ENCODE assay signal across 9 cellular contexts in the genomic region with DNA sequence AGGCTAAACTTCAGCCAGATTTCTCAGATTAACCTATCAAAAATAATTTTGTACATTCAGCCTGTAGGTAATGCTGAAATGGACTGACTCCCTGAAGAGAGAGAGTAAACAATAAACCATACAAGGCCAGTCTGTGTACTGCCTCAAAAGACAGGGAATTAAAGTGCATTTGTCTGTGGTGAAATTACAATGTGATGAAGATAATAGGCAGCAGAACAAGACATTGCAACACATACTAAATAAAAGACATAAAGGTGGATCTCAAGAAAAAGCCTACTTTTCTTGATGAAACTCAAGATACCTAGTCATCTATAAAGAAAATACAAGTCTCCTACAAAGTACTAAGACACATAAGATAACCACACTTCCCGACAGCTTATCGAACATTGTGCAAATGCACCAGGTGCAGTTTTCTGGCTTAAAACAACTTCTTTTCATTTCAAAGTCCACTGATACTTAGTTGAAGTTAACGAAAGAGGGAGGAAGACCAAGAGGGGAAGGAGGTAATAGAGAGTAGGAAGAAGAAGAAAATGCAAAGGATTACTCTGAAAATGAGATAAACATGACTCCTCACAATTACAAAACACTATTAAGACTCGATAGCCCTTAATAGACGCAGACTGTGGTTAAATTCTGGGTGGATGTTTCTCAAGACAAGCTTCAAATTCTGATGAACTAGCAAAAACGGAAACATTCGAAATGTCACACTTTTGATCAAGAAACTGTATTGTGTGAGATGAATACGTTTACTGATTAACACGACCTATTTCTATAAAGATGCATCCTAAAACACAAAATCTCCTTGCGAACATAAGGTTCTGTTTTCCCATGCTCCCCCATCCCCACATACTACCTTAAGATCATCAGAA. TPM values are rescaled to one million over a fixed set of nuclear protein-coding genes. Genes with fewer than 3 reads are reported as not detected.
DNase-seq lines count a peak whose midpoint lies in the region; ATAC-seq, FAIRE-seq and TF ChIP-seq lines count a peak whose summit lies in the region.
"Had no signal": no experiment of that assay in that cellular context is flagged by ENCODE, and none has a peak within 500 bp of the region (broad histone marks: within the 10 kb centered on the region; RNA-seq: fewer than 3 reads in every experiment).

No MANE protein-coding gene starts in this region.

- POLR2A ChIA-PET in BJ (lab: Charles Lee) (interaction anchor here (1.1 kb wide), 1 partner anchor 62 kb away, joined by 3 read pairs; no protein-coding TSS in a partner anchor), K562 (lab: Yijun Ruan, JAX) (interaction anchor here (0.5 to 1.5 kb wide), 8 partner anchors 13 to 1873 kb away, joined by 3 to 8 read pairs (median 4); no protein-coding TSS in a partner anchor)

- no peak; the same call in 2 of the 3 replicates for ATAC-seq in K562
- ATAC-seq in HG02884 (IDR thresholded peaks at IDR 0.05; ENCODE audit: unreplicated experiment) = no peak
- ATAC-seq in HG02938 (IDR thresholded peaks at IDR 0.05; ENCODE audit: unreplicated experiment) = no peak
- no peak for ATAC-seq in HG02973 (IDR thresholded peaks at IDR 0.05; ENCODE audit: unreplicated experiment)
- no peak for ATAC-seq in HG03196 (IDR thresholded peaks at IDR 0.05; ENCODE audit: unreplicated experiment)

- no peaks in the 10 kb centered on the region; the same call in 1 of the 2 replicates for H3K9me3 ChIP-seq in K562 (replicated peaks; ENCODE audit: control insufficient read depth, insufficient read depth, low read depth, low read length)
- no peaks in the 10 kb centered on the region for H3K9me3 ChIP-seq in mucosa of stomach (ENCODE audit: control insufficient read depth, low read length)

- H4K20me1 ChIP-seq in K562 (replicated peaks; ENCODE audit: control insufficient read depth, insufficient read depth, low read length) = peaks cover 46% of the 10 kb centered on the region

- TF ChIP-seq EP300 in K562 (IDR thresholded peaks at IDR 0.05; ENCODE audit: low read length) = no peak

- in situ Hi-C loops in K562 (cut with MboI) = loop anchor here (5.0 kb wide), 1 partner anchor 60 kb away; no protein-coding TSS in a partner anchor

- H3K9me1 ChIP-seq in K562 (ENCODE audit: control insufficient read depth, insufficient read depth, low read length) = no peaks in the 10 kb centered on the region

- H3K9ac ChIP-seq in K562 (ENCODE audit: insufficient read depth in 1 of 2, low read depth in 2 of 2, low read length in 2 of 2) (peak overlapping the region; percentile 8 to 100; a peak in 3 of 4 replicates), mucosa of stomach (ENCODE audit: low read length) (peak overlapping the region; percentile 74)

- H3K36me3 ChIP-seq in BJ (ENCODE audit: control insufficient read depth, insufficient read depth, low read length) (peaks cover 1% of the 10 kb centered on the region; the same call in 1 of the 2 replicates), K562 (ENCODE audit: control insufficient read depth, insufficient read depth, low read length) (peaks cover 47% of the 10 kb centered on the region), mucosa of stomach (ENCODE audit: control insufficient read depth, insufficient read depth, low read length) (peaks cover 2% of the 10 kb centered on the region)

- no peaks in the 10 kb centered on the region for H3K27me3 ChIP-seq in BJ (ENCODE audit: control insufficient read depth, insufficient read depth, low read length)
- no peaks in the 10 kb centered on the region for H3K27me3 ChIP-seq in K562 (ENCODE audit: control insufficient read depth in 2 of 2, insufficient read depth in 2 of 2, low read length in 2 of 2)
- H3K27me3 ChIP-seq in mucosa of stomach (ENCODE audit: control insufficient read depth, insufficient read depth, low read length) = no peaks in the 10 kb centered on the region

- peaks cover 71% of the 10 kb centered on the region for H3K79me2 ChIP-seq in K562 (ENCODE audit: control insufficient read depth, insufficient read depth, low read length)

- peak; percentile 70 for FAIRE-seq in K562 (lab: Jason Lieb, UNC)

- no TSS peak for BruUV-seq in K562 (replicated peaks; lab: Mats Ljungman, UMichigan)

- intact Hi-C loops in K562 (cut with micrococcal nuclease) = loop anchor here (10.0 kb wide), 1 partner anchor 193 kb away; a partner anchor contains a TSS

- no peak for TF ChIP-seq POLR2A in K562 (conservative IDR thresholded peaks at IDR 0.05)

- H2AFZ ChIP-seq in K562 (ENCODE audit: low read depth, low read length) = no peak overlapping the region

- TF ChIP-seq RAD21 in K562 (CRISPR knock-in tag; conservative IDR thresholded peaks at IDR 0.05 in 1 of 2, IDR thresholded peaks at IDR 0.05 in 1 of 2) = no peak; a peak in 1 of 4 replicates

- TF ChIP-seq CTCF in BJ (IDR thresholded peaks at IDR 0.05; ENCODE audit: insufficient read depth, low read depth, low read length) = no peak
- TF ChIP-seq CTCF in LNCaP clone FGC (IDR thresholded peaks at IDR 0.05; ENCODE audit: control insufficient read depth, extremely low read depth, insufficient read depth) = no peak
- no peak for TF ChIP-seq CTCF in K562 (IDR thresholded peaks at IDR 0.05 in 2 of 3, conservative IDR thresholded peaks at IDR 0.05 in 1 of 3; ENCODE audit: insufficient read depth in 2 of 3, low read depth in 1 of 3, low read length in 3 of 3)

- H3K4me1 ChIP-seq in K562 (replicated peaks in 1 of 2; ENCODE audit: control insufficient read depth in 2 of 2, insufficient read depth in 2 of 2, low read length in 2 of 2) (peaks cover 18 to 32% of the 10 kb centered on the region in 2 experiments; a peak in 4 of 5 replicates), mucosa of stomach (ENCODE audit: control insufficient read depth, insufficient read depth, low read length) (peaks cover 16% of the 10 kb centered on the region)

- H3K4me3 ChIP-seq in BJ (ENCODE audit: low read depth, low read length) (peak overlapping the region; percentile 76), LNCaP clone FGC (ENCODE audit: low read depth, low read length) (peak overlapping the region; percentile 74), K562 (peak overlapping the region; percentile 76), mucosa of stomach (ENCODE audit: low read length) (no peak overlapping the region)

- CTCF ChIA-PET in BJ (lab: Yijun Ruan, JAX) = interaction anchor here (1.7 kb wide), 1 partner anchor 62 kb away, joined by 7 read pairs; no protein-coding TSS in a partner anchor
- CTCF ChIA-PET in K562 (lab: Yijun Ruan, JAX; ENCODE audit: low intra/inter-chr PET ratio) = interaction anchor here (1.2 kb wide), 1 partner anchor 62 kb away, joined by 6 read pairs; no protein-coding TSS in a partner anchor

- DNase-seq in BJ (ENCODE audit: low read depth) (no peak), LNCaP clone FGC (ENCODE audit: low read depth) (no peak), K562 (ENCODE audit: extremely low read depth in 1 of 4, low spot score in 3 of 4) (peak in 1 of 4 experiments; percentile 59)
- DNase-seq: activated CD8-positive, alpha-beta memory T cell treated with anti-CD3 and anti-CD28 coated beads for 24 hours had no signal

- peak overlapping the region; percentile 99 for H3K27ac ChIP-seq in K562 (ENCODE audit: extremely low read depth, low read depth, low read length)

- H3K4me2 ChIP-seq in K562 (ENCODE audit: insufficient read depth, low read length) = peak overlapping the region; percentile 83

- WGBS in K562 (ENCODE audit: insufficient coverage, low coverage, missing lambda C conversion rate) = under 1% methylated on average over 10 of the region's 10 CpGs

RNA-seq across cellular contexts. Expression of a gene that starts 2.0 kb away (rescaled TPM):
- polyA plus RNA-seq in BJ (2011; rRNA removed) (79.3 and 106 TPM in 2 replicates), K562 (2011; rRNA removed) (270 and 360 TPM in 2 replicates), K562 (2014; fragmentation: Illumina TruSeq; extraction: Trizol) (318 and 372 TPM in 2 replicates), K562 (2014; fragmentation: Nextera tagmentation; extraction: Ambion mirVana) (10 to 100 TPM; 80.9 to 93.4 TPM), K562 (2014; rRNA removed) (321 and 349 TPM in 2 replicates)
- polyA minus RNA-seq in BJ (2011; rRNA and poly(A)+ RNA removed) = 52.0 and 58.7 TPM in 2 replicates
- 99.0 and 265 TPM in 2 replicates for total RNA-seq in K562 (2011; cell fraction: chromatin; rRNA removed; ENCODE audit: low replicate concordance)
- 46.7 and 67.2 TPM in 2 replicates for total RNA-seq in K562 (2011; cell fraction: nucleolus; rRNA removed)
- 120 and 158 TPM in 2 replicates for total RNA-seq in K562 (2011; cell fraction: nucleoplasm; rRNA removed)
- total RNA-seq in K562 (2014; rRNA removed) (212 and 244 TPM in 2 replicates), K562 (2014; rRNA removed; fragmentation: Illumina TruSeq; extraction: Trizol) (301 and 338 TPM in 2 replicates), K562 (2015; rRNA removed; fragmentation: Illumina TruSeq; extraction: Trizol) (321 and 351 TPM in 2 replicates), K562 (2021) (238 and 253 TPM in 2 replicates)
- 81.4 and 163 TPM in 2 replicates for polyA plus RNA-seq in K562 (2011; cell fraction: cytosol; rRNA removed)
- 58.1 and 89.0 TPM in 2 replicates for polyA plus RNA-seq in K562 (2011; cell fraction: nucleus; rRNA removed)
- polyA plus RNA-seq in K562 (2012) = 153 and 259 TPM in 2 replicates
- polyA minus RNA-seq in K562 (2011; rRNA and poly(A)+ RNA removed) = 270 and 312 TPM in 2 replicates
- polyA minus RNA-seq in K562 (2011; cell fraction: cytosol; rRNA and poly(A)+ RNA removed) = 94.9 and 109 TPM in 2 replicates
- polyA minus RNA-seq in K562 (2011; cell fraction: nucleus; rRNA and poly(A)+ RNA removed) = 78.8 and 184 TPM in 2 replicates

RNA-seq across cellular contexts. Expression of a gene that starts 27.6 kb away (rescaled TPM):
- polyA plus RNA-seq in BJ (2011; rRNA removed) (8.1 and 12.6 TPM in 2 replicates), K562 (2011; rRNA removed) (8.0 and 9.7 TPM in 2 replicates), K562 (2014; fragmentation: Illumina TruSeq; extraction: Trizol) (6.8 and 7.3 TPM in 2 replicates), K562 (2014; fragmentation: Nextera tagmentation; extraction: Ambion mirVana) (1 to 10 TPM; 2.1 to 3.3 TPM), K562 (2014; rRNA removed) (3.8 and 4.5 TPM in 2 replicates)
- 9.9 and 12.7 TPM in 2 replicates for polyA minus RNA-seq in BJ (2011; rRNA and poly(A)+ RNA removed)
- 10.7 and 18.5 TPM in 2 replicates for total RNA-seq in K562 (2011; cell fraction: chromatin; rRNA removed; ENCODE audit: low replicate concordance)
- 8.7 and 9.7 TPM in 2 replicates for total RNA-seq in K562 (2011; cell fraction: nucleolus; rRNA removed)
- total RNA-seq in K562 (2011; cell fraction: nucleoplasm; rRNA removed) = 11.4 and 13.0 TPM in 2 replicates
- total RNA-seq in K562 (2014; rRNA removed) (6.2 and 7.0 TPM in 2 replicates), K562 (2014; rRNA removed; fragmentation: Illumina TruSeq; extraction: Trizol) (8.3 and 9.4 TPM in 2 replicates), K562 (2015; rRNA removed; fragmentation: Illumina TruSeq; extraction: Trizol) (11.3 and 11.9 TPM in 2 replicates), K562 (2021) (6.9 and 7.4 TPM in 2 replicates)
- polyA plus RNA-seq in K562 (2011; cell fraction: cytosol; rRNA removed) = 2.4 and 6.8 TPM in 2 replicates
- 9.0 and 14.4 TPM in 2 replicates for polyA plus RNA-seq in K562 (2011; cell fraction: nucleus; rRNA removed)
- polyA plus RNA-seq in K562 (2012) = 4.6 and 5.2 TPM in 2 replicates
- 18.1 and 28.7 TPM in 2 replicates for polyA minus RNA-seq in K562 (2011; rRNA and poly(A)+ RNA removed)
- 7.3 and 7.8 TPM in 2 replicates for polyA minus RNA-seq in K562 (2011; cell fraction: cytosol; rRNA and poly(A)+ RNA removed)
- polyA minus RNA-seq in K562 (2011; cell fraction: nucleus; rRNA and poly(A)+ RNA removed) = 7.9 and 17.7 TPM in 2 replicates
